Comparison of ENCODE assay signal across 20 cellular contexts in genomic region chr9:79946718-79947117, GRCh38.
A peak's percentile ranks its signal among the peaks of the same experiment; 100 is the strongest.
DNase-seq lines count a peak whose midpoint lies in the region; ATAC-seq and TF ChIP-seq lines count a peak whose summit lies in the region.
"Had no signal": no experiment of that assay in that cellular context is flagged by ENCODE, and none has a peak within 500 bp of the region (broad histone marks: within the 10 kb centered on the region; RNA-seq: fewer than 3 reads in every experiment).

No MANE protein-coding gene starts in this region.

- no peak overlapping the region for H3K27ac Mint-ChIP-seq in mesothelial cell of epicardium
- H3K27ac Mint-ChIP-seq: activated CD4-positive, alpha-beta T cell treated with anti-CD3 and anti-CD28 coated beads, Interleukin-2, amount 10 ng/mL, durations not matched to agents 7 days and 5 days; HFFc6 had no signal

- ATAC-seq in left cardiac atrium (no peak), GM19351 (IDR thresholded peaks at IDR 0.05; ENCODE audit: unreplicated experiment) (no peak)
- ATAC-seq: left colon, Panc1, upper lobe of right lung had no signal

- no peaks in the 10 kb centered on the region for H3K36me3 Mint-ChIP-seq in mesothelial cell of epicardium

- peaks cover 5% of the 10 kb centered on the region for H3K9me3 Mint-ChIP-seq in mesothelial cell of epicardium
- H3K9me3 Mint-ChIP-seq: activated CD4-positive, alpha-beta T cell treated with anti-CD3 and anti-CD28 coated beads, Interleukin-2, amount 10 ng/mL, durations not matched to agents 7 days and 5 days; HFFc6 had no signal

- H3K27me3 Mint-ChIP-seq in mesothelial cell of epicardium (ENCODE audit: low read depth): peaks cover 1% of the 10 kb centered on the region
- H3K27me3 Mint-ChIP-seq: activated CD4-positive, alpha-beta T cell treated with anti-CD3 and anti-CD28 coated beads, Interleukin-2, amount 10 ng/mL, durations not matched to agents 7 days and 5 days had no signal

- H3K4me1 Mint-ChIP-seq in mesothelial cell of epicardium: no peaks in the 10 kb centered on the region
- H3K4me1 Mint-ChIP-seq: activated CD4-positive, alpha-beta T cell treated with anti-CD3 and anti-CD28 coated beads, Interleukin-2, amount 10 ng/mL, durations not matched to agents 7 days and 5 days had no signal

- DNase-seq in left cardiac atrium (peak; percentile 20), cardiac septum (ENCODE audit: low spot score) (no peak), cerebellar cortex (ENCODE audit: low spot score) (peak; percentile 82), midbrain (lab: John Stamatoyannopoulos, UW) (peak; percentile 25), NCI-H526 (lab: John Stamatoyannopoulos, UW) (no peak), mesothelial cell of epicardium (ENCODE audit: low spot score in 2 of 2, unreplicated experiment in 2 of 2) (no peak)
- no peak for DNase-seq in stimulated activated CD4-positive, alpha-beta T cell treated with anti-CD3 and anti-CD28 coated beads, Interleukin-4, amount 100 ng/mL, for 4 hours
- DNase-seq: activated CD4-positive, alpha-beta T cell treated with anti-CD3 and anti-CD28 coated beads, Interleukin-2, amount 10 ng/mL, durations not matched to agents 7 days and 5 days; activated CD8-positive, alpha-beta memory T cell treated with anti-CD3 and anti-CD28 coated beads, Interleukin-2, amount 50 U/mL, for 48 hours; activated effector memory CD4-positive, alpha-beta T cell treated with Interleukin-2 at 50 U/mL for 16 hours; Caco-2; central memory CD4-positive, alpha-beta T cell; effector CD4-positive, alpha-beta T cell; HFFc6; NCI-H1417 treated with DMSO at 0.1 percent for 48 hours; NCI-H82; upper lobe of right lung had no signal

- intact Hi-C loops in left cardiac atrium (cut with DNase I): no loop called here
- intact Hi-C loops in cardiac septum (cut with DNase I): no loop called here

- no peak for TF ChIP-seq CTCF in mesothelial cell of epicardium (IDR thresholded peaks at IDR 0.05; ENCODE audit: unreplicated experiment)

- no peak overlapping the region for H3K4me3 Mint-ChIP-seq in mesothelial cell of epicardium
- H3K4me3 Mint-ChIP-seq: activated CD4-positive, alpha-beta T cell treated with anti-CD3 and anti-CD28 coated beads, Interleukin-2, amount 10 ng/mL, durations not matched to agents 7 days and 5 days; HFFc6 had no signal

Comparison
In these comparisons a context has a peak if more than half of its experiments do, and no peak if none do; other contexts are left out.
1. DNase-seq: peak in left cardiac atrium (single experiment), cerebellar cortex (single experiment) and midbrain (single experiment); none in cardiac septum (single experiment), NCI-H526 (0 of 2), stimulated activated CD4-positive, alpha-beta T cell treated with anti-CD3 and anti-CD28 coated beads, Interleukin-4, amount 100 ng/mL, for 4 hours (0 of 2) and mesothelial cell of epicardium (0 of 2).